In the genomic region with DNA sequence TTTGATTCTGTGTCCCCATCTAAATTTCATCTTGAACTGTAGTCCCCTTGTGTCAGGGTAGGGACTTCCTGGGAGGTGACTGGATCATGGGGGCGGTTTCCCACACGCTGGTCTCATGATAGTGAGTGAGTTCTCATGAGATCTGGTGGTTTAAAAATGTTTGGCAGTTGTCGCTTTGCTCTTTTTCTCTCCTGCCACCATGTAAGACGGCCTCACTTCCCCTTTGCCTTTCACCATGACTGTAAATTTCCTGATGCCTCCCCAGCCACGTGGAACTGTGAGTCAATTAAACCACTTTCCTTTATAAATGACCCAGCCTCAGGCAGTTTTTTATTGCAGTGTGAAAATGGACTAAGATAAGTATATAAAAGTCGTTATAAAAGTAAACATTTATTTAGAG, we compare ENCODE assay signal across 10 cellular contexts.
DNase-seq lines count a peak whose midpoint lies in the region; ATAC-seq, FAIRE-seq and TF ChIP-seq lines count a peak whose summit lies in the region.
"Had no signal": no experiment of that assay in that cellular context is flagged by ENCODE, and none has a peak within 500 bp of the region (broad histone marks: within the 10 kb centered on the region; RNA-seq: fewer than 3 reads in every experiment).

No MANE protein-coding gene starts in this region.

- H4K20me1 ChIP-seq in BLaER1 treated with 17β-estradiol and CSF1 and Interleukin-3, amounts not matched to agents 10 nM and 100 nM, result no peaks in the 10 kb centered on the region
- H4K20me1 ChIP-seq in OCI-LY3 (ENCODE audit: insufficient read depth, low read length), result no peaks in the 10 kb centered on the region

- TF ChIP-seq POLR2A in gastroesophageal sphincter (IDR thresholded peaks at IDR 0.05), result no peak

- no peaks in the 10 kb centered on the region for H3K79me2 ChIP-seq in OCI-LY3 (ENCODE audit: low read length)

- peak overlapping the region; percentile 84 for H2AFZ ChIP-seq in OCI-LY3 (ENCODE audit: low read depth, low read length)

- no peak for TF ChIP-seq EP300 in gastroesophageal sphincter (IDR thresholded peaks at IDR 0.05)

- peak; percentile 70 for ATAC-seq in GM19351 (IDR thresholded peaks at IDR 0.05; ENCODE audit: unreplicated experiment)
- ATAC-seq in left lung, result peak; percentile 62
- ATAC-seq in gastroesophageal sphincter, result no peak

- peaks cover 0 to 18% (median 9%) of the 10 kb centered on the region in 11 experiments; a peak in 10 of 22 replicates for H3K9me3 ChIP-seq in BLaER1 treated with 17β-estradiol and CSF1 and Interleukin-3, amounts not matched to agents 10 nM and 100 nM (replicated peaks in 1 of 11)
- H3K9me3 ChIP-seq in OCI-LY3 (ENCODE audit: insufficient read depth, low read length) (no peaks in the 10 kb centered on the region), left lung (no peaks in the 10 kb centered on the region), gastroesophageal sphincter (no peaks in the 10 kb centered on the region)

- TF ChIP-seq CTCF in OCI-LY3 (IDR thresholded peaks at IDR 0.05; ENCODE audit: low read depth, low read length) (no peak), left lung (IDR thresholded peaks at IDR 0.05) (no peak), gastroesophageal sphincter (IDR thresholded peaks at IDR 0.05) (no peak)

- intact Hi-C loops in left lung (cut with DNase I), result no loop called here

- H3K9ac ChIP-seq in BLaER1 treated with 17β-estradiol and CSF1 and Interleukin-3, amounts not matched to agents 10 nM and 100 nM, result peak overlapping the region in 6 of 11 experiments; percentile 12 to 74 (median 42); a peak in 6 of 22 replicates
- peak overlapping the region; percentile 26; the same call in 1 of the 2 replicates for H3K9ac ChIP-seq in OCI-LY3 (ENCODE audit: low read length)

- H3K4me1 ChIP-seq in BLaER1 treated with 17β-estradiol and CSF1 and Interleukin-3, amounts not matched to agents 10 nM and 100 nM, result peaks cover 17 to 83% (median 19%) of the 10 kb centered on the region in 10 experiments
- H3K4me1 ChIP-seq in OCI-LY3 (ENCODE audit: low read length) (peaks cover 30% of the 10 kb centered on the region), left lung (peaks cover 0 to 5% of the 10 kb centered on the region in 2 donors), gastroesophageal sphincter (no peaks in the 10 kb centered on the region)

- DNase-seq in left lung, result peak in 1 of 2 donors; percentile 67
- DNase-seq in GM19239 (ENCODE audit: insufficient read length, low spot score), result no peak
- DNase-seq in inferior parietal cortex (ENCODE audit: extremely low spot score), result no peak
- DNase-seq in NCI-H1105 treated with DMSO at 0.1 percent for 48 hours (lab: John Stamatoyannopoulos, UW), result no peak
- DNase-seq: NCI-H226 had no signal

- WGBS in gastroesophageal sphincter (ENCODE audit: low coverage in 1 of 2), 2 donors, result 55 to 74% methylated on average over 6 of the region's 6 CpGs

- H3K36me3 ChIP-seq in BLaER1 treated with 17β-estradiol and CSF1 and Interleukin-3, amounts not matched to agents 10 nM and 100 nM, result no peaks in the 10 kb centered on the region
- H3K36me3 ChIP-seq in OCI-LY3 (replicated peaks; ENCODE audit: low read depth, low read length) (no peaks in the 10 kb centered on the region), left lung (no peaks in the 10 kb centered on the region), gastroesophageal sphincter (no peaks in the 10 kb centered on the region)

- no peak overlapping the region; a peak in 1 of 20 replicates for H3K4me3 ChIP-seq in BLaER1 treated with 17β-estradiol and CSF1 and Interleukin-3, amounts not matched to agents 10 nM and 100 nM
- H3K4me3 ChIP-seq in OCI-LY3 (ENCODE audit: low read length) (no peak overlapping the region), left lung (no peak overlapping the region), gastroesophageal sphincter (no peak overlapping the region)

- H3K4me2 ChIP-seq in BLaER1 treated with 17β-estradiol and CSF1 and Interleukin-3, amounts not matched to agents 10 nM and 100 nM, result peak overlapping the region; percentile 23 to 88 (median 42); a peak in 20 of 22 replicates
- peak overlapping the region; percentile 39 for H3K4me2 ChIP-seq in OCI-LY3 (ENCODE audit: low read length)

- H3K27ac ChIP-seq in BLaER1 treated with 17β-estradiol and CSF1 and Interleukin-3, amounts not matched to agents 10 nM and 100 nM, result peak overlapping the region; percentile 31 to 92 (median 72)
- H3K27ac ChIP-seq in OCI-LY3 (ENCODE audit: low read length) (peak overlapping the region; percentile 65), left lung (peak overlapping the region in 1 of 2 donors; percentile 30), gastroesophageal sphincter (no peak overlapping the region)

- no peaks in the 10 kb centered on the region for H3K27me3 ChIP-seq in BLaER1 treated with 17β-estradiol and CSF1 and Interleukin-3, amounts not matched to agents 10 nM and 100 nM
- no peaks in the 10 kb centered on the region for H3K27me3 ChIP-seq in OCI-LY3 (ENCODE audit: low read depth, low read length)
- no peaks in the 10 kb centered on the region for H3K27me3 ChIP-seq in left lung
- H3K27me3 ChIP-seq in gastroesophageal sphincter, result no peaks in the 10 kb centered on the region

- no peak for FAIRE-seq in GM19239 (lab: Jason Lieb, UNC)
- FAIRE-seq: TTC549 had no signal

Comparison
In these comparisons a context has a peak if more than half of its experiments do, and no peak if none do; other contexts are left out.
1. H3K27ac ChIP-seq: peak in BLaER1 treated with 17β-estradiol and CSF1 and Interleukin-3, amounts not matched to agents 10 nM and 100 nM (11 of 11) and OCI-LY3 (single experiment); none in gastroesophageal sphincter (0 of 4).